In the genomic region with DNA sequence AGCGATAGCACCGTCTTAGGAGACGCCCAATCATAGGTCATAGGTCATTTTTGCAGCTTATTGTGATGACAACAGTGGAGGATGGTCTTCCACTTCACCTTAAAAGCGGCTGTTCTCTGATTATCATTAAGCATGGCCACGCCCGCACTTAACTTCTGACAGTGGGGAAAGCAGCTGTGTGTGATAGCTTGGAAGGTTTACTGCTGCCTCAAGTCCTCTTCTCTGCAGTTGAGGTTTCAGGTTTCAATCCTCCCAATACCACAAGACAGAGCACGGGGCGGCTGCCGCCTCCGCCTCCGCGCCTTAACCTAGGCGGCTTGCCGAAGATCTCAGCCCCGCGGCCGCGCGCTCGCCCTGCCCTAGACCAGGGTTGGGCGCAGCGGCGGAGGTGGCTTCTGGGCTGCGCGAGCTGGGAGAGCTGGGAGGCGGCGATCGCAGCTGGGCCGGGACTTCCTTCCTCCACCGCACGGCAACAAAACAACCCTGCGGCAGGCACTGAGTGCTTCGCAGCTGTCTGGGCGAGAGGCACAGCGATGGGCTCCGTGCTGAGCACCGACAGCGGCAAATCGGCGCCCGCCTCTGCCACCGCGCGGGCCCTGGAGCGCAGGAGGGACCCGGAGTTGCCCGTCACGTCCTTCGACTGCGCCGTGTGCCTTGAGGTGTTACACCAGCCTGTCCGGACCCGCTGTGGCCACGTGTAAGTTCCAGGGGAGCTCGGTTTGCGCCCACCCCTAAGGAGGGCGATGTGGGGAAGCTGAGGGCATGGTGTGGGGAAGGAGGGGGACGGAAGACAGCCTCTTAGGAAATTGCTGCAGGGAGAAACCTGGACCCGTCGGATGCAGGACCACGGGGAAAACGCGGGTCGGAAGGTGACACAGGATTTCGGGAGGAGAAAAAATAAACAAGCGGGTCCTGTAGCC, we compare ENCODE assay signal across 1 cellular context.
TF ChIP-seq lines count a peak whose summit lies in the region.

Gene RNF125 (plus strand): TSS at position 495 of the 920 bp plus-strand sequence. CDS start 39 bp downstream, at position 534.

TF ChIP-seq in HepG2, 621 proteins besides CTCF, POLR2A, EP300 and RAD21 (continued from another document and continues in another):
- TF ChIP-seq ZBTB10 (CRISPR knock-in tag; IDR thresholded peaks at IDR 0.05; ENCODE audit: borderline replicate concordance) (no peak; the same call in 1 of the 2 replicates), NFRKB (IDR thresholded peaks at IDR 0.05) (no peak), NR3C1 (CRISPR knock-in tag; IDR thresholded peaks at IDR 0.05) (no peak), PBX2 (CRISPR knock-in tag; IDR thresholded peaks at IDR 0.05) (no peak), ZNF121 (CRISPR knock-in tag; IDR thresholded peaks at IDR 0.05) (no peak), ESRRA (CRISPR knock-in tag; IDR thresholded peaks at IDR 0.05; ENCODE audit: low read depth) (no peak), ZSCAN25 (CRISPR knock-in tag; IDR thresholded peaks at IDR 0.05) (peak; percentile 72; the same call in 1 of the 2 replicates), ZFP90 (CRISPR knock-in tag; IDR thresholded peaks at IDR 0.05; ENCODE audit: borderline replicate concordance) (peak; percentile 82), NBN (conservative IDR thresholded peaks at IDR 0.05) (no peak), HMG20B (CRISPR knock-in tag; conservative IDR thresholded peaks at IDR 0.05) (no peak), TBP (CRISPR knock-in tag; IDR thresholded peaks at IDR 0.05) (no peak), ZNF362 (CRISPR knock-in tag; IDR thresholded peaks at IDR 0.05; ENCODE audit: borderline replicate concordance) (0 out of 2 replicates have a peak, but pooled peaks have one; percentile 40), HNRNPH1 (optimal IDR thresholded peaks at IDR 0.05; ENCODE audit: low read depth, low read length) (no peak), PCBP2 (optimal IDR thresholded peaks at IDR 0.05; ENCODE audit: low read depth, low read length, poor library complexity, severe bottlenecking) (no peak), ZNF230 (CRISPR knock-in tag; IDR thresholded peaks at IDR 0.05) (peak; percentile 64; the same call in 1 of the 2 replicates), KLF11 (CRISPR knock-in tag; IDR thresholded peaks at IDR 0.05) (no peak), FOXJ3 (CRISPR knock-in tag; IDR thresholded peaks at IDR 0.05; ENCODE audit: borderline replicate concordance) (no peak), ZNF614 (CRISPR knock-in tag; IDR thresholded peaks at IDR 0.05; ENCODE audit: borderline replicate concordance) (no peak), ATM (IDR thresholded peaks at IDR 0.05; ENCODE audit: borderline replicate concordance) (no peak), ZBTB38 (CRISPR knock-in tag; IDR thresholded peaks at IDR 0.05) (no peak), ZNF232 (CRISPR knock-in tag; IDR thresholded peaks at IDR 0.05; ENCODE audit: borderline replicate concordance) (no peak; the same call in 1 of the 2 replicates), GRHL1 (CRISPR knock-in tag; conservative IDR thresholded peaks at IDR 0.05) (no peak), DNMT1 (CRISPR knock-in tag; IDR thresholded peaks at IDR 0.05) (no peak; the same call in 1 of the 2 replicates), GATA4 (IDR thresholded peaks at IDR 0.05; ENCODE audit: borderline replicate concordance, low read depth) (no peak), SIN3A (IDR thresholded peaks at IDR 0.05; ENCODE audit: borderline replicate concordance, low read depth, low read length) (0 out of 2 replicates have a peak, but pooled peaks have one; percentile 35), U2AF1 (optimal IDR thresholded peaks at IDR 0.05; ENCODE audit: low read depth, low read length) (no peak), FLYWCH1 (CRISPR knock-in tag; IDR thresholded peaks at IDR 0.05) (peak; percentile 45; the same call in 1 of the 2 replicates), HNRNPLL (IDR thresholded peaks at IDR 0.05; ENCODE audit: low read depth, low read length, poor library complexity, severe bottlenecking) (peak; percentile 78), SP1 (IDR thresholded peaks at IDR 0.05) (no peak), SP1 (CRISPR knock-in tag; IDR thresholded peaks at IDR 0.05) (no peak), ZNF224 (CRISPR knock-in tag; IDR thresholded peaks at IDR 0.05) (no peak), ZNF235 (CRISPR knock-in tag; IDR thresholded peaks at IDR 0.05; ENCODE audit: borderline replicate concordance) (no peak; the same call in 1 of the 2 replicates), MAX (IDR thresholded peaks at IDR 0.05) (peak; percentile 75), ZNF639 (CRISPR knock-in tag; conservative IDR thresholded peaks at IDR 0.05) (no peak), STAG1 (CRISPR knock-in tag; IDR thresholded peaks at IDR 0.05) (no peak)
- TF ChIP-seq, protein P1, sequence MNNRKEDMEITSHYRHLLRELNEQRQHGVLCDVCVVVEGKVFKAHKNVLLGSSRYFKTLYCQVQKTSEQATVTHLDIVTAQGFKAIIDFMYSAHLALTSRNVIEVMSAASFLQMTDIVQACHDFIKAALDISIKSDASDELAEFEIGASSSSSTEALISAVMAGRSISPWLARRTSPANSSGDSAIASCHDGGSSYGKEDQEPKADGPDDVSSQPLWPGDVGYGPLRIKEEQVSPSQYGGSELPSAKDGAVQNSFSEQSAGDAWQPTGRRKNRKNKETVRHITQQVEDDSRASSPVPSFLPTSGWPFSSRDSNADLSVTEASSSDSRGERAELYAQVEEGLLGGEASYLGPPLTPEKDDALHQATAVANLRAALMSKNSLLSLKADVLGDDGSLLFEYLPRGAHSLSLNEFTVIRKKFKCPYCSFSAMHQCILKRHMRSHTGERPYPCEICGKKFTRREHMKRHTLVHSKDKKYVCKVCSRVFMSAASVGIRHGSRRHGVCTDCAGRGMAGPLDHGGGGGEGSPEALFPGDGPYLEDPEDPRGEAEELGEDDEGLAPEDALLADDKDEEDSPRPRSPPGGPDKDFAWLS (CRISPR knock-in tag; IDR thresholded peaks at IDR 0.05; ENCODE audit: borderline replicate concordance) = 0 out of 2 replicates have a peak, but pooled peaks have one; percentile 33
- TF ChIP-seq, protein P2, sequence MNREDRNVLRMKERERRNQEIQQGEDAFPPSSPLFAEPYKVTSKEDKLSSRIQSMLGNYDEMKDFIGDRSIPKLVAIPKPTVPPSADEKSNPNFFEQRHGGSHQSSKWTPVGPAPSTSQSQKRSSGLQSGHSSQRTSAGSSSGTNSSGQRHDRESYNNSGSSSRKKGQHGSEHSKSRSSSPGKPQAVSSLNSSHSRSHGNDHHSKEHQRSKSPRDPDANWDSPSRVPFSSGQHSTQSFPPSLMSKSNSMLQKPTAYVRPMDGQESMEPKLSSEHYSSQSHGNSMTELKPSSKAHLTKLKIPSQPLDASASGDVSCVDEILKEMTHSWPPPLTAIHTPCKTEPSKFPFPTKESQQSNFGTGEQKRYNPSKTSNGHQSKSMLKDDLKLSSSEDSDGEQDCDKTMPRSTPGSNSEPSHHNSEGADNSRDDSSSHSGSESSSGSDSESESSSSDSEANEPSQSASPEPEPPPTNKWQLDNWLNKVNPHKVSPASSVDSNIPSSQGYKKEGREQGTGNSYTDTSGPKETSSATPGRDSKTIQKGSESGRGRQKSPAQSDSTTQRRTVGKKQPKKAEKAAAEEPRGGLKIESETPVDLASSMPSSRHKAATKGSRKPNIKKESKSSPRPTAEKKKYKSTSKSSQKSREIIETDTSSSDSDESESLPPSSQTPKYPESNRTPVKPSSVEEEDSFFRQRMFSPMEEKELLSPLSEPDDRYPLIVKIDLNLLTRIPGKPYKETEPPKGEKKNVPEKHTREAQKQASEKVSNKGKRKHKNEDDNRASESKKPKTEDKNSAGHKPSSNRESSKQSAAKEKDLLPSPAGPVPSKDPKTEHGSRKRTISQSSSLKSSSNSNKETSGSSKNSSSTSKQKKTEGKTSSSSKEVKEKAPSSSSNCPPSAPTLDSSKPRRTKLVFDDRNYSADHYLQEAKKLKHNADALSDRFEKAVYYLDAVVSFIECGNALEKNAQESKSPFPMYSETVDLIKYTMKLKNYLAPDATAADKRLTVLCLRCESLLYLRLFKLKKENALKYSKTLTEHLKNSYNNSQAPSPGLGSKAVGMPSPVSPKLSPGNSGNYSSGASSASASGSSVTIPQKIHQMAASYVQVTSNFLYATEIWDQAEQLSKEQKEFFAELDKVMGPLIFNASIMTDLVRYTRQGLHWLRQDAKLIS (CRISPR knock-in tag; IDR thresholded peaks at IDR 0.05) = no peak; the same call in 1 of the 2 replicates
- TF ChIP-seq, protein P3, sequence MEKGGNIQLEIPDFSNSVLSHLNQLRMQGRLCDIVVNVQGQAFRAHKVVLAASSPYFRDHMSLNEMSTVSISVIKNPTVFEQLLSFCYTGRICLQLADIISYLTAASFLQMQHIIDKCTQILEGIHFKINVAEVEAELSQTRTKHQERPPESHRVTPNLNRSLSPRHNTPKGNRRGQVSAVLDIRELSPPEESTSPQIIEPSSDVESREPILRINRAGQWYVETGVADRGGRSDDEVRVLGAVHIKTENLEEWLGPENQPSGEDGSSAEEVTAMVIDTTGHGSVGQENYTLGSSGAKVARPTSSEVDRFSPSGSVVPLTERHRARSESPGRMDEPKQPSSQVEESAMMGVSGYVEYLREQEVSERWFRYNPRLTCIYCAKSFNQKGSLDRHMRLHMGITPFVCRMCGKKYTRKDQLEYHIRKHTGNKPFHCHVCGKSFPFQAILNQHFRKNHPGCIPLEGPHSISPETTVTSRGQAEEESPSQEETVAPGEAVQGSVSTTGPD (CRISPR knock-in tag; IDR thresholded peaks at IDR 0.05) = no peak
- TF ChIP-seq, protein P4, sequence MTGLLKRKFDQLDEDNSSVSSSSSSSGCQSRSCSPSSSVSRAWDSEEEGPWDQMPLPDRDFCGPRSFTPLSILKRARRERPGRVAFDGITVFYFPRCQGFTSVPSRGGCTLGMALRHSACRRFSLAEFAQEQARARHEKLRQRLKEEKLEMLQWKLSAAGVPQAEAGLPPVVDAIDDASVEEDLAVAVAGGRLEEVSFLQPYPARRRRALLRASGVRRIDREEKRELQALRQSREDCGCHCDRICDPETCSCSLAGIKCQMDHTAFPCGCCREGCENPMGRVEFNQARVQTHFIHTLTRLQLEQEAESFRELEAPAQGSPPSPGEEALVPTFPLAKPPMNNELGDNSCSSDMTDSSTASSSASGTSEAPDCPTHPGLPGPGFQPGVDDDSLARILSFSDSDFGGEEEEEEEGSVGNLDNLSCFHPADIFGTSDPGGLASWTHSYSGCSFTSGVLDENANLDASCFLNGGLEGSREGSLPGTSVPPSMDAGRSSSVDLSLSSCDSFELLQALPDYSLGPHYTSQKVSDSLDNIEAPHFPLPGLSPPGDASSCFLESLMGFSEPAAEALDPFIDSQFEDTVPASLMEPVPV (CRISPR knock-in tag; IDR thresholded peaks at IDR 0.05) = no peak
